1 cellular context compared by ENCODE assay signal in genomic region chr16:49821156-49821555, GRCh38.
TF ChIP-seq lines count a peak whose summit lies in the region.

No MANE protein-coding gene starts in this region.

TF ChIP-seq in WTC11, 78 proteins besides CTCF, POLR2A, EP300 and RAD21 (continued from another document):
- TF ChIP-seq ZNF532 (CRISPR knock-in tag; IDR thresholded peaks at IDR 0.05; ENCODE audit: borderline replicate concordance) (no peak), ZNF219 (CRISPR knock-in tag; IDR thresholded peaks at IDR 0.05; ENCODE audit: borderline replicate concordance) (no peak), GABPB1 (CRISPR knock-in tag; IDR thresholded peaks at IDR 0.05) (no peak), AR (CRISPR knock-in tag; IDR thresholded peaks at IDR 0.05) (no peak), ZNF121 (CRISPR knock-in tag; IDR thresholded peaks at IDR 0.05) (no peak), PREB (CRISPR knock-in tag; IDR thresholded peaks at IDR 0.05; ENCODE audit: borderline replicate concordance) (no peak), NFATC4 (CRISPR knock-in tag; IDR thresholded peaks at IDR 0.05) (no peak), ZNF512 (CRISPR knock-in tag; IDR thresholded peaks at IDR 0.05; ENCODE audit: borderline replicate concordance) (no peak), USF2 (CRISPR knock-in tag; IDR thresholded peaks at IDR 0.05) (no peak), FOXK1 (CRISPR knock-in tag; IDR thresholded peaks at IDR 0.05) (no peak)
TF ChIP-seq in WTC11: peak in this region for 0.
